ENCODE assay signal across 24 cellular contexts in the genomic region with DNA sequence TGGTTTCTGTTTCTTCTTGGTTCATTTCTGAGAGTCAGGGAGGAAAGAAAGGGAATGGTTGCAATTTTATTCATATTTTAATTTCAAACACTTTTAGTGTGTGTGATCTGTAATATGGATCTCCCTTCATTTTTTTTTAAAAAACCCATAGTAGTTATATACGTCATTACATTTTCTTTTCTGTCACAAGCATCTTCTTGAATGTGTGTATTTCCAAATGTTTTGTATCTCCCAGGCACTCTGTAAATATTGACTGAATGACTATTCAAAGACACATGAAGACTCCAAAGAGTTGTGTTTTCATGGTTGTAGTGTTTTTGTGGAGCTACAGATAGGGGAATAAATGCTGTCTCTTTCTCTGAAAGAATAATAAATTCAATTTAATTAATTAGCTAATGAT. TPM values are rescaled to one million over a fixed set of nuclear protein-coding genes. Genes with fewer than 3 reads are reported as not detected.
DNase-seq lines count a peak whose midpoint lies in the region; ATAC-seq, FAIRE-seq and TF ChIP-seq lines count a peak whose summit lies in the region.
"Had no signal": no experiment of that assay in that cellular context is flagged by ENCODE, and none has a peak within 500 bp of the region (broad histone marks: within the 10 kb centered on the region; RNA-seq: fewer than 3 reads in every experiment).

No MANE protein-coding gene starts in this region.

- no peak overlapping the region for H3K9ac ChIP-seq in HUES48 (ENCODE audit: low read depth, low read length)
- H3K9ac ChIP-seq: BLaER1, GM23248, KMS-11, SK-N-SH had no signal

- peaks cover 2% of the 10 kb centered on the region for H3K27me3 Mint-ChIP-seq in CD8-positive, alpha-beta T cell (ENCODE audit: low read depth)

- H3K4me3 ChIP-seq in A549 (no peak overlapping the region), HUES48 (ENCODE audit: low read depth, low read length) (peak overlapping the region; percentile 17; the same call in 1 of the 2 replicates), right lobe of liver (no peak overlapping the region)
- H3K4me3 ChIP-seq in CD8-positive, alpha-beta T cell (ENCODE audit: low read depth, low read length), result no peak overlapping the region
- H3K4me3 ChIP-seq: BLaER1, GM23248 had no signal

- no peaks in the 10 kb centered on the region for H3K36me3 Mint-ChIP-seq in CD8-positive, alpha-beta T cell
- H3K36me3 Mint-ChIP-seq: CD4-positive, CD25-positive, alpha-beta regulatory T cell; IgD-negative memory B cell had no signal

- no peak overlapping the region for H3K27ac Mint-ChIP-seq in CD8-positive, alpha-beta T cell
- H3K27ac Mint-ChIP-seq: CD4-positive, CD25-positive, alpha-beta regulatory T cell; IgD-negative memory B cell had no signal

- TF ChIP-seq EP300 in A549 (IDR thresholded peaks at IDR 0.05), result no peak

- 26% methylated on average over 1 of the region's 1 CpG for WGBS in A549 (ENCODE audit: missing lambda C conversion rate)
- 26% methylated on average over 1 of the region's 1 CpG for WGBS in right lobe of liver (ENCODE audit: insufficient coverage, low coverage, low lambda C conversion rate, missing lambda C conversion rate)

- H3K4me1 Mint-ChIP-seq in CD8-positive, alpha-beta T cell (ENCODE audit: low read depth), result no peaks in the 10 kb centered on the region
- H3K4me1 Mint-ChIP-seq: CD4-positive, CD25-positive, alpha-beta regulatory T cell; IgD-negative memory B cell had no signal

- no peak for FAIRE-seq in A549 (lab: Jason Lieb, UNC)
- FAIRE-seq: D721Med, G401.6 had no signal

- TF ChIP-seq POLR2A in A549 (IDR thresholded peaks at IDR 0.05; ENCODE audit: low read length) (no peak), right lobe of liver (IDR thresholded peaks at IDR 0.05) (no peak)

- no peak for TF ChIP-seq RAD21 in A549 (conservative IDR thresholded peaks at IDR 0.05 in 1 of 2, IDR thresholded peaks at IDR 0.05 in 1 of 2)

- ATAC-seq in A549 (peak; percentile 50 to 78; a peak in 5 of 6 replicates), right lobe of liver (peak; percentile 60 to 90 (median 80))
- ATAC-seq in CD8-positive, alpha-beta T cell, result no peak

- peaks cover 6% of the 10 kb centered on the region; the same call in 1 of the 3 replicates for H3K9me3 ChIP-seq in A549
- H3K9me3 ChIP-seq in HUES48 (ENCODE audit: control insufficient read depth, insufficient read depth, low read length), result no peaks in the 10 kb centered on the region
- no peaks in the 10 kb centered on the region for H3K9me3 ChIP-seq in right lobe of liver
- no peaks in the 10 kb centered on the region for H3K9me3 ChIP-seq in CD8-positive, alpha-beta T cell (ENCODE audit: low read length)
- H3K9me3 ChIP-seq: BLaER1 had no signal

- TF ChIP-seq CTCF in A549 (IDR thresholded peaks at IDR 0.05), result no peak
- no peak for TF ChIP-seq CTCF in right lobe of liver (IDR thresholded peaks at IDR 0.05)
- no peak for TF ChIP-seq CTCF in CD8-positive, alpha-beta T cell (IDR thresholded peaks at IDR 0.05)

- DNase-seq in A549 (ENCODE audit: low read depth in 1 of 2, low spot score in 1 of 2) (peak in 1 of 2 experiments; percentile 68), fibroblast of gingiva (ENCODE audit: low read depth) (peak; percentile 19), right lobe of liver (no peak), mucosa of gallbladder (ENCODE audit: low spot score) (no peak), Ammon's horn (ENCODE audit: low spot score) (no peak)
- DNase-seq in CD8-positive, alpha-beta T cell, result no peak
- DNase-seq: 8988T; CD4-positive, CD25-positive, alpha-beta regulatory T cell; GM23248; H9; MM.1S; NCI-H2029; NCI-H446 treated with DMSO at 0.1 percent for 48 hours; NCI-H526; NCI-H82; Right ventricle myocardium superior; RPMI8226; SK-N-SH had no signal

- intact Hi-C loops in right lobe of liver (cut with DNase I), result no loop called here
- intact Hi-C loops in CD8-positive, alpha-beta T cell (cut with DNase I, micrococcal nuclease), result no loop called here

- H3K27me3 ChIP-seq in HUES48 (ENCODE audit: control insufficient read depth, insufficient read depth, low read length), result no peaks in the 10 kb centered on the region
- H3K27me3 ChIP-seq in right lobe of liver, result no peaks in the 10 kb centered on the region
- no peaks in the 10 kb centered on the region for H3K27me3 ChIP-seq in CD8-positive, alpha-beta T cell (ENCODE audit: insufficient read depth, low read length)
- H3K27me3 ChIP-seq: BLaER1 had no signal

- H3K27ac ChIP-seq in A549, result no peak overlapping the region
- H3K27ac ChIP-seq in HUES48 (ENCODE audit: low read depth, low read length), result no peak overlapping the region
- no peak overlapping the region for H3K27ac ChIP-seq in right lobe of liver
- no peak overlapping the region for H3K27ac ChIP-seq in CD8-positive, alpha-beta T cell (ENCODE audit: low read depth, low read length)
- H3K27ac ChIP-seq: BLaER1, GM23248, KMS-11 had no signal

- no peak overlapping the region for H3K4me3 Mint-ChIP-seq in CD8-positive, alpha-beta T cell
- H3K4me3 Mint-ChIP-seq: CD4-positive, CD25-positive, alpha-beta regulatory T cell; IgD-negative memory B cell had no signal

- H3K4me2 ChIP-seq in A549, result peak overlapping the region; percentile 41
- H3K4me2 ChIP-seq: BLaER1, KMS-11, SK-N-SH had no signal

- no peaks in the 10 kb centered on the region for H3K36me3 ChIP-seq in HUES48 (ENCODE audit: control insufficient read depth, insufficient read depth, low read length)
- no peaks in the 10 kb centered on the region for H3K36me3 ChIP-seq in right lobe of liver
- no peaks in the 10 kb centered on the region for H3K36me3 ChIP-seq in CD8-positive, alpha-beta T cell (ENCODE audit: insufficient read depth, low read length)
- H3K36me3 ChIP-seq: BLaER1 had no signal

- CTCF ChIA-PET in A549 (lab: Yijun Ruan, JAX), result interaction anchor here (0.5 kb wide), 1 partner anchor 320 kb away, joined by 3 read pairs; no protein-coding TSS in a partner anchor
- CTCF ChIA-PET in CD8-positive, alpha-beta T cell (lab: Charles Lee), result no interaction called here

- POLR2A ChIA-PET in A549 (lab: Yijun Ruan, JAX), result no interaction called here
- POLR2A ChIA-PET in CD8-positive, alpha-beta T cell (lab: Charles Lee), result no interaction called here

- no peaks in the 10 kb centered on the region for H3K9me3 Mint-ChIP-seq in CD8-positive, alpha-beta T cell

- H3K4me1 ChIP-seq in A549 (peaks cover 20% of the 10 kb centered on the region), HUES48 (ENCODE audit: control insufficient read depth, insufficient read depth, low read length) (peaks cover 45% of the 10 kb centered on the region), right lobe of liver (peaks cover 0 to 13% (median 0%) of the 10 kb centered on the region in 4 donors)
- no peaks in the 10 kb centered on the region for H3K4me1 ChIP-seq in CD8-positive, alpha-beta T cell (ENCODE audit: insufficient read depth, low read length)
- H3K4me1 ChIP-seq: BLaER1 had no signal

TF ChIP-seq in A549, 52 proteins besides CTCF, POLR2A, EP300 and RAD21:
- TF ChIP-seq FOSL2 (IDR thresholded peaks at IDR 0.05) (no peak), FOSL2 (CRISPR knock-in tag; IDR thresholded peaks at IDR 0.05) (peak; percentile 71; the same call in 1 of the 2 replicates), TFCP2L1 (CRISPR knock-in tag; IDR thresholded peaks at IDR 0.05) (no peak)
TF ChIP-seq in A549: peak in this region for 1.

RNA-seq across cellular contexts. Expression of a gene that starts 35.4 kb away (rescaled TPM):
- 36.6 and 38.4 TPM in 2 replicates for polyA plus RNA-seq in A549 (2011; rRNA removed)
- 5.4 and 7.8 TPM in 2 replicates for polyA plus RNA-seq in A549 (2012; cell fraction: cytosol; rRNA removed)
- 4.1 and 5.1 TPM in 2 replicates for polyA plus RNA-seq in A549 (2012; cell fraction: nucleus; rRNA removed)
- polyA plus RNA-seq in A549 (2017; fragmentation: RNase III; extraction: RNeasy Plus Mini Kit Qiagen cat#74134 plus additional on column Dnase treatment), result 28.3 to 33.2 TPM (median 29.8 TPM) in 3 replicates
- polyA minus RNA-seq in A549 (2011; rRNA and poly(A)+ RNA removed), result 33.9 and 34.1 TPM in 2 replicates
- total RNA-seq in right lobe of liver, result 10 to 100 TPM; 15.1 to 31.0 (median 23.1) TPM
- total RNA-seq in mucosa of gallbladder, result 27.7 TPM
- 1 to 10 TPM; 7.6 to 9.2 TPM for total RNA-seq in CD8-positive, alpha-beta T cell
